ENCODE assay signal across 8 cellular contexts in the genomic region with DNA sequence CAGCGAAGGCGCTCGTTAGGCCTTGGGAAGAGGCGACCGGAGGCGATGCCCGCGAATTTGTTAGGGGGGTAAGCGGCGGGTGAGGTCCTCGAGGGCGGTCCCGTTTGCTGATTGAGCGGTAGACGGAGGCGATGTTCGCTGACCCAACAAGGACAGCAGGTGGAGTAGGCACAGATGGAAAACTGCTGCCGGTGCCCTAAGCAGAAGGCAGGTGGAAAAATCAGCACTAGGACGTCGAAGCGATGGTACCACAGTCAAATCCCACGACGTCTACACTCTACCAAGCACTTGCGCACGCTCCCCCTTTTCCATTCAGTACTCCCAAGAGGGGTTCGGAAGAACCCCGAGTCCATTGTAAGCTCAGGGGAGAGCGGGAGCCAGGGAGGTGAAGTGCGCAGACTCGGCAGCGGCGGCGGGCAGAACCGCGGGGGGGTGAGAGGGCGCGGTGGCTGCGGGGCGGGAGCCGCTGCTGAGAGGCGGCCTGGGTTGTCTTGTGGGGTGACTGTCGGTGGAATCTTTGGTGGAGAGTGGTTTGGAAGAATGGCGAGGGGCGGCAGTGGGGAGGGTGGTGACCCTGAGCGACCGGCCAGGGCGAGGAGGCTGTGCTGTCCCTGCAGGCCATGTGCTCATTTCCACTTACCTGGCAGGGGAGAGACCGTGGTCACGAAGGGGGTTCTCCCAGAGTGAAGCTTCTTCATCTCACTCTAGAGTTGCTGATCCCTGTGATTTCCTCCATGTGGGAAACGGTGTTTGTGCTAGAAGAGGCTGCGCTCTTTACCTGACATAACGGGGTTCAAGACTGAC. TPM values are rescaled to one million over a fixed set of nuclear protein-coding genes. Genes with fewer than 3 reads are reported as not detected.
A peak's percentile ranks its signal among the peaks of the same experiment; 100 is the strongest.
DNase-seq lines count a peak whose midpoint lies in the region; ATAC-seq and TF ChIP-seq lines count a peak whose summit lies in the region.
"Not testable (repeated sequence)": the region's sequence is repeated elsewhere in the genome, so short reads cannot be mapped to it uniquely, and the experiment has no call there.

No MANE protein-coding gene starts in this region.

- peak overlapping the region; percentile 81 for H3K4me3 Mint-ChIP-seq in CD8-positive, alpha-beta T cell
- peak overlapping the region; percentile 70 for H3K4me3 Mint-ChIP-seq in progenitor cell of endocrine pancreas (ENCODE audit: low read depth)

- not testable (repeated sequence) for H3K9me3 Mint-ChIP-seq in CD8-positive, alpha-beta T cell; progenitor cell of endocrine pancreas (ENCODE audit: low read depth)

- not testable (repeated sequence) for H3K27ac Mint-ChIP-seq in CD8-positive, alpha-beta T cell; progenitor cell of endocrine pancreas

- CTCF ChIA-PET in CD8-positive, alpha-beta T cell (lab: Charles Lee) = not testable (repeated sequence)

- peak in 6 of 7 experiments; percentile 48 to 80 (median 60) for DNase-seq in CD8-positive, alpha-beta T cell
- DNase-seq in NCI-H69 (lab: John Stamatoyannopoulos, UW) (peak; percentile 24), activated T-cell treated with anti-CD3 and anti-CD28 coated beads for 1 hour (ENCODE audit: low read depth) (peak; percentile 57), body of pancreas (peak; percentile 64 to 80 (median 69)), left lobe of liver (ENCODE audit: low spot score) (peak; percentile 78), progenitor cell of endocrine pancreas (ENCODE audit: low spot score, unreplicated experiment) (peak; percentile 55)
- not testable (repeated sequence) for DNase-seq in fibroblast of mammary gland (ENCODE audit: low read depth)
- peak; percentile 8 for DNase-seq in stimulated activated naive CD4-positive, alpha-beta T cell treated with Interleukin-2 at 50 U/mL for 16 hours (lab: John Stamatoyannopoulos, UW)

- not testable (repeated sequence) for H3K27me3 ChIP-seq in CD8-positive, alpha-beta T cell (ENCODE audit: insufficient read depth, low read length); body of pancreas

- H3K4me3 ChIP-seq in CD8-positive, alpha-beta T cell (ENCODE audit: low read depth, low read length); body of pancreas: not testable (repeated sequence)
- peak overlapping the region; percentile 28 for H3K4me3 ChIP-seq in fibroblast of mammary gland (ENCODE audit: control insufficient read depth, low read depth, low read length)

- H3K36me3 Mint-ChIP-seq in CD8-positive, alpha-beta T cell; progenitor cell of endocrine pancreas (ENCODE audit: insufficient read depth): not testable (repeated sequence)

- ATAC-seq in CD8-positive, alpha-beta T cell = peak; percentile 31
- ATAC-seq in body of pancreas (peak; percentile 64), left lobe of liver (peak; percentile 80)

- H3K9me3 ChIP-seq in CD8-positive, alpha-beta T cell (ENCODE audit: low read length); body of pancreas: not testable (repeated sequence)

- not testable (repeated sequence) for TF ChIP-seq POLR2A in body of pancreas (IDR thresholded peaks at IDR 0.05)

- intact Hi-C loops in CD8-positive, alpha-beta T cell (cut with DNase I, micrococcal nuclease); body of pancreas (cut with DNase I): not testable (repeated sequence)

- H3K4me1 Mint-ChIP-seq in CD8-positive, alpha-beta T cell (ENCODE audit: low read depth); progenitor cell of endocrine pancreas (ENCODE audit: low read depth): not testable (repeated sequence)

- H3K36me3 ChIP-seq in CD8-positive, alpha-beta T cell (ENCODE audit: insufficient read depth, low read length); body of pancreas (replicated peaks in 1 of 2; ENCODE audit: insufficient read depth in 1 of 2, low read depth in 2 of 2): not testable (repeated sequence)

- not testable (repeated sequence) for H3K4me1 ChIP-seq in CD8-positive, alpha-beta T cell (ENCODE audit: insufficient read depth, low read length)
- peaks cover 13% of the 10 kb centered on the region for H3K4me1 ChIP-seq in body of pancreas

- H3K27me3 Mint-ChIP-seq in CD8-positive, alpha-beta T cell (ENCODE audit: low read depth) = peaks cover 14% of the 10 kb centered on the region
- H3K27me3 Mint-ChIP-seq in progenitor cell of endocrine pancreas = peaks cover 44% of the 10 kb centered on the region

- TF ChIP-seq CTCF in CD8-positive, alpha-beta T cell (IDR thresholded peaks at IDR 0.05); body of pancreas (IDR thresholded peaks at IDR 0.05); fibroblast of mammary gland (conservative IDR thresholded peaks at IDR 0.05; ENCODE audit: control insufficient read depth, insufficient read depth, low read depth, low read length); progenitor cell of endocrine pancreas (IDR thresholded peaks at IDR 0.05; ENCODE audit: unreplicated experiment): not testable (repeated sequence)

- POLR2A ChIA-PET in CD8-positive, alpha-beta T cell (lab: Charles Lee) = not testable (repeated sequence)

- H3K27ac ChIP-seq in CD8-positive, alpha-beta T cell (ENCODE audit: low read depth, low read length); body of pancreas: not testable (repeated sequence)

- WGBS in body of pancreas, 2 donors = 14 to 17% methylated on average over 16 to 37 of the region's 52 CpGs

RNA-seq across cellular contexts. Expression of a gene that starts 22.5 kb away (rescaled TPM):
- total RNA-seq in CD8-positive, alpha-beta T cell = 1,000 to 10,000 TPM; 3,774 to 3,852 TPM
- total RNA-seq in body of pancreas (over 10,000 TPM in 1 of 2 donors, under 1 TPM in 1; under 0.01 to 15,479 TPM), left lobe of liver (1,159 TPM), progenitor cell of endocrine pancreas (3,923 and 3,957 TPM in 2 replicates)

RNA-seq across cellular contexts. Expression of a gene that starts 48.5 kb away (rescaled TPM):
- 10 to 100 TPM; 51.2 to 54.0 TPM for total RNA-seq in CD8-positive, alpha-beta T cell
- total RNA-seq in body of pancreas = 100 to 1,000 TPM in 1 of 2 donors, 10 to 100 TPM in 1; 49.8 to 151 TPM
- total RNA-seq in left lobe of liver = 11.8 TPM
- 51.5 TPM in 2 replicates for total RNA-seq in progenitor cell of endocrine pancreas
